29 cellular contexts compared by ENCODE assay signal in the genomic region with DNA sequence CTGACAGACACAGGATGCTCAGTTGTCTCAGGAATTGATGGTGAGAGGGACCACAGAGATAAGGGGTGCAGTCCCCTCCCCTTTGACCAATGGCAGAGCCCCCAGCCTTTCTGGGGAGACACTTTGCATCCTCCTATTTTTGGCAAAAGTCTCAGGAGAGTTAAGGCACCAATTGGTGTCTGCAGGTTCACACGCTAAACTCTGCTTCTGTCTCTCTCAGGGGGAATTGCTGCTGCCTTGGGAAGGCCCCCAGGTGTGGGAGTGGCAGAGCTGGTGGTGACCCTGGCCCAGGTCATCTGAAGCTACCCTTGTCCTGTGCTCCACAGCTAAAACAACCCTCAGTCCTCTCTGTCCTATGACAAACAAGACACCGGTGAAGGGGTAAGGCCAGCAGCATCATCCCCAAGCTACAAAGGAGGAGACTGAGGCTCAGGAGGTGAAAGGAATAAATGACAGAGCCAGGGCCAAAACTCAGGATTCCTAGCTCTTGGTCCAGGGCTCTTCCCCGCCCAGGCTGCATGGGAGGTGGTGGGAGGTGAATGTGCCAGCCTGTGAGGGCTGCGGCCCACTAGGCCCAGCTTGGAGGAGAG. TPM values are rescaled to one million over a fixed set of nuclear protein-coding genes. Genes with fewer than 3 reads are reported as not detected.
A peak's percentile ranks its signal among the peaks of the same experiment; 100 is the strongest.
DNase-seq lines count a peak whose midpoint lies in the region; ATAC-seq and TF ChIP-seq lines count a peak whose summit lies in the region.
"Had no signal": no experiment of that assay in that cellular context is flagged by ENCODE, and none has a peak within 500 bp of the region (broad histone marks: within the 10 kb centered on the region; RNA-seq: fewer than 3 reads in every experiment).

No MANE protein-coding gene starts in this region.

- H4K8ac ChIP-seq in neuronal stem cell (ENCODE audit: low read depth, low read length), result no peak overlapping the region

- no peak overlapping the region for H2AFZ ChIP-seq in neuronal stem cell (ENCODE audit: low read length)

- no peak overlapping the region for H3K18ac ChIP-seq in neuronal stem cell (ENCODE audit: low read length)

- H3K27me3 ChIP-seq in heart left ventricle (peaks cover 0 to 10% (median 0%) of the 10 kb centered on the region in 9 donors), neuronal stem cell (ENCODE audit: control insufficient read depth in 3 of 3, insufficient read depth in 3 of 3, low read depth in 1 of 3, low read length in 3 of 3) (peaks cover 0 to 35% (median 5%) of the 10 kb centered on the region in 3 experiments)
- H3K27me3 ChIP-seq: BLaER1 treated with 17β-estradiol and CSF1 and Interleukin-3, amounts not matched to agents 10 nM and 100 nM had no signal

- no peaks in the 10 kb centered on the region for H3K4me1 Mint-ChIP-seq in chondrocyte (ENCODE audit: low read depth)

- H3K4me1 ChIP-seq in heart left ventricle (peaks cover 0 to 10% (median 0%) of the 10 kb centered on the region in 12 donors), neuronal stem cell (ENCODE audit: control insufficient read depth in 2 of 2, insufficient read depth in 1 of 2, low read depth in 1 of 2, low read length in 2 of 2) (no peaks in the 10 kb centered on the region)
- H3K4me1 ChIP-seq: A549, HAP-1, SJSA1 had no signal

- peak overlapping the region; percentile 55 for H3K23ac ChIP-seq in neuronal stem cell (ENCODE audit: low read depth, low read length, poor library complexity)

- no peaks in the 10 kb centered on the region for H3K79me1 ChIP-seq in neuronal stem cell (ENCODE audit: low read depth, low read length)

- H3K4me3 ChIP-seq in heart left ventricle (no peak overlapping the region), neuronal stem cell (ENCODE audit: low read length in 2 of 2) (no peak overlapping the region)
- H3K4me3 ChIP-seq: A549; BLaER1 treated with 17β-estradiol and CSF1 and Interleukin-3, amounts not matched to agents 10 nM and 100 nM; HAP-1; SJSA1 had no signal

- no peak for ATAC-seq in Right ventricle myocardium inferior
- ATAC-seq in heart left ventricle, result no peak
- no peak for ATAC-seq in GM18519 (IDR thresholded peaks at IDR 0.05; ENCODE audit: low FRiP score, unreplicated experiment)
- ATAC-seq: PC-3 had no signal

- H2BK120ac ChIP-seq in neuronal stem cell (ENCODE audit: low read depth, low read length), result no peak overlapping the region

- no peak overlapping the region for H2AK5ac ChIP-seq in neuronal stem cell (ENCODE audit: low read depth, low read length)

- no peak overlapping the region for H3K14ac ChIP-seq in neuronal stem cell (ENCODE audit: low read length)

- H2BK5ac ChIP-seq in neuronal stem cell (ENCODE audit: low read length), result no peak overlapping the region

- H4K91ac ChIP-seq in neuronal stem cell (ENCODE audit: low read depth, low read length, poor library complexity), result no peak overlapping the region

- no peak overlapping the region for H2BK12ac ChIP-seq in neuronal stem cell (ENCODE audit: low read length)

- H2BK15ac ChIP-seq in neuronal stem cell (ENCODE audit: low read length), result no peak overlapping the region

- H3K4ac ChIP-seq in neuronal stem cell (ENCODE audit: low read length), result no peak overlapping the region

- no peak overlapping the region for H3K9ac ChIP-seq in neuronal stem cell (ENCODE audit: low read depth, low read length, poor library complexity)
- H3K9ac ChIP-seq: BLaER1 treated with 17β-estradiol and CSF1 and Interleukin-3, amounts not matched to agents 10 nM and 100 nM had no signal

- peaks cover 5% of the 10 kb centered on the region for H3K36me3 Mint-ChIP-seq in chondrocyte (ENCODE audit: low read depth)
- H3K36me3 Mint-ChIP-seq: IgD-negative memory B cell had no signal

- peak; percentile 11 for DNase-seq in Right ventricle myocardium inferior (ENCODE audit: missing footprints)
- DNase-seq in heart left ventricle, result no peak
- peak; percentile 47 for DNase-seq in chondrocyte (ENCODE audit: low spot score)
- DNase-seq in neuronal stem cell (ENCODE audit: low spot score), result no peak
- no peak for DNase-seq in putamen (ENCODE audit: low spot score)
- no peak for DNase-seq in NCI-H2171 (lab: John Stamatoyannopoulos, UW)
- DNase-seq: AML-193; CD4-positive, alpha-beta T cell; DMS53; GOT3; HFFc6; NCI-H1092; NCI-H1436; NCI-H187; NCI-H2081 treated with DMSO at 0.1 percent for 48 hours; NCI-H2171 treated with DMSO at 0.1 percent for 48 hours; NCI-H345; NCI-H524; NCI-H748 treated with DMSO at 0.1 percent for 48 hours; PC-3; Right ventricle myocardium superior had no signal

- H3K36me3 ChIP-seq in heart left ventricle (no peaks in the 10 kb centered on the region), neuronal stem cell (replicated peaks in 1 of 2; ENCODE audit: control insufficient read depth in 2 of 2, insufficient read depth in 2 of 2, low read length in 2 of 2) (no peaks in the 10 kb centered on the region)
- H3K36me3 ChIP-seq: BLaER1 treated with 17β-estradiol and CSF1 and Interleukin-3, amounts not matched to agents 10 nM and 100 nM; HAP-1; SJSA1 had no signal

- no peak overlapping the region for H3K4me2 ChIP-seq in neuronal stem cell (ENCODE audit: insufficient read depth, low read length, poor library complexity, severe bottlenecking)
- H3K4me2 ChIP-seq: A549 had no signal

- H3K9me3 ChIP-seq in heart left ventricle (no peaks in the 10 kb centered on the region), neuronal stem cell (replicated peaks in 1 of 2; ENCODE audit: control insufficient read depth in 2 of 2, insufficient read depth in 1 of 2, low read depth in 1 of 2, low read length in 2 of 2) (no peaks in the 10 kb centered on the region)
- H3K9me3 ChIP-seq: A549; BLaER1 treated with 17β-estradiol and CSF1 and Interleukin-3, amounts not matched to agents 10 nM and 100 nM; HAP-1; SJSA1 had no signal

- peaks cover 26% of the 10 kb centered on the region for H3K27me3 Mint-ChIP-seq in chondrocyte (ENCODE audit: low read depth)

- intact Hi-C loops in Right ventricle myocardium inferior (cut with DNase I), result no loop called here
- intact Hi-C loops in heart left ventricle (cut with DNase I), result loop anchor here in 7 of 10 donors (5.0 to 10.0 kb wide), 4 partner anchors 104 to 576 kb away; no protein-coding TSS in a partner anchor

- H3K4me3 Mint-ChIP-seq in chondrocyte (ENCODE audit: unreplicated experiment), result no peak overlapping the region
- H3K4me3 Mint-ChIP-seq: CD4-positive, alpha-beta T cell; HFFc6; IgD-negative memory B cell had no signal

- no peak for TF ChIP-seq POLR2A in heart left ventricle (IDR thresholded peaks at IDR 0.05)

- TF ChIP-seq CTCF in heart left ventricle (IDR thresholded peaks at IDR 0.05), result no peak
- TF ChIP-seq CTCF in chondrocyte (IDR thresholded peaks at IDR 0.05), result no peak

- H3K27ac ChIP-seq in heart left ventricle, result no peak overlapping the region
- no peak overlapping the region for H3K27ac ChIP-seq in neuronal stem cell (replicated peaks; ENCODE audit: low read length)
- H3K27ac ChIP-seq: A549; BLaER1 treated with 17β-estradiol and CSF1 and Interleukin-3, amounts not matched to agents 10 nM and 100 nM; SJSA1 had no signal

- no peak overlapping the region for H3K27ac Mint-ChIP-seq in chondrocyte (ENCODE audit: unreplicated experiment)
- H3K27ac Mint-ChIP-seq: CD4-positive, alpha-beta T cell; HFFc6; IgD-negative memory B cell had no signal

- 79 to 87% (median 83%) methylated on average over 4 of the region's 4 CpGs for WGBS in heart left ventricle, 4 donors
- no CpG with 5 or more reads among the region's 4 CpGs for WGBS in neuronal stem cell (ENCODE audit: extremely low coverage in 2 of 2, insufficient read length in 2 of 2, insufficient replicate concordance in 1 of 2), 2 donors

- no peaks in the 10 kb centered on the region for H3K9me3 Mint-ChIP-seq in chondrocyte (ENCODE audit: low read depth)
- H3K9me3 Mint-ChIP-seq: CD4-positive, alpha-beta T cell; HFFc6; IgD-negative memory B cell had no signal

RNA-seq across cellular contexts. Expression of a gene that starts 20.3 kb away (rescaled TPM):
- total RNA-seq in Right ventricle myocardium inferior (5.4 TPM), heart left ventricle (1 to 10 TPM; 1.5 to 7.4 (median 5.8) TPM), chondrocyte (17.4 to 28.1 TPM (median 20.3 TPM) in 3 replicates)
- polyA plus RNA-seq in heart left ventricle, result 1 to 10 TPM; 3.0 to 5.2 TPM
- 5.8 TPM for polyA plus RNA-seq in neuronal stem cell (2013, experiment 1 of 2)
- 5.3 TPM for polyA plus RNA-seq in neuronal stem cell (2013, experiment 2 of 2)

RNA-seq across cellular contexts. Expression of a gene that starts 30.1 kb away (rescaled TPM):
- total RNA-seq in Right ventricle myocardium inferior, result 54.9 TPM
- 10 to 100 TPM; 45.8 to 79.2 (median 63.2) TPM for total RNA-seq in heart left ventricle
- 10 to 100 TPM; 43.8 to 64.5 TPM for polyA plus RNA-seq in heart left ventricle
- total RNA-seq in chondrocyte, result 23.9 to 25.4 TPM (median 24.8 TPM) in 3 replicates
- polyA plus RNA-seq in neuronal stem cell (2013, experiment 1 of 2), result 80.5 TPM
- polyA plus RNA-seq in neuronal stem cell (2013, experiment 2 of 2), result 84.1 TPM

RNA-seq across cellular contexts. Expression of a gene that starts 30.2 kb away (rescaled TPM):
- 0.30 TPM for total RNA-seq in Right ventricle myocardium inferior
- total RNA-seq in heart left ventricle, result under 1 TPM in 7 of 9 donors, not detected in 2; 0.22 to 0.44 (median 0.35) TPM
- polyA plus RNA-seq in heart left ventricle, result under 1 TPM; 0.17 to 0.23 TPM
- 0.35 to 0.65 TPM in 2 of 3 replicates, not detected in the other for total RNA-seq in chondrocyte
- 0.17 TPM for polyA plus RNA-seq in neuronal stem cell (2013, experiment 1 of 2)
- polyA plus RNA-seq in neuronal stem cell (2013, experiment 2 of 2), result 0.32 TPM
- total RNA-seq: Daoy, G401, SJSA1 had no signal

RNA-seq across cellular contexts. Expression of a gene that starts 39.8 kb away (rescaled TPM):
- 27.0 TPM for total RNA-seq in Right ventricle myocardium inferior
- total RNA-seq in heart left ventricle, result 10 to 100 TPM; 29.4 to 42.9 (median 33.9) TPM
- polyA plus RNA-seq in heart left ventricle, result 10 to 100 TPM; 17.5 to 58.5 TPM
- total RNA-seq in chondrocyte, result 14.9 to 32.9 TPM (median 15.7 TPM) in 3 replicates
- 37.2 TPM for polyA plus RNA-seq in neuronal stem cell (2013, experiment 1 of 2)
- 36.3 TPM for polyA plus RNA-seq in neuronal stem cell (2013, experiment 2 of 2)

RNA-seq across cellular contexts. Expression of a gene that starts 49.7 kb away (rescaled TPM):
- total RNA-seq in Right ventricle myocardium inferior, result 0.19 TPM
- under 1 TPM in 7 of 9 donors, not detected in 2; 0.12 to 0.88 (median 0.32) TPM for total RNA-seq in heart left ventricle
- polyA plus RNA-seq in heart left ventricle, result 1 to 10 TPM in 1 of 2 donors, under 1 TPM in 1; 0.19 to 2.5 TPM
- total RNA-seq in chondrocyte, result 0.05 to 0.15 TPM (median 0.08 TPM) in 3 replicates
- 0.24 TPM for polyA plus RNA-seq in neuronal stem cell (2013, experiment 1 of 2)
- 0.26 TPM for polyA plus RNA-seq in neuronal stem cell (2013, experiment 2 of 2)
- total RNA-seq: SJSA1 had no signal
- polyA plus RNA-seq: IgD-negative memory B cell had no signal

Comparison
In these comparisons a context has a peak if more than half of its experiments do, and no peak if none do; other contexts are left out.
1. DNase-seq: peak in Right ventricle myocardium inferior (single experiment) and chondrocyte (single experiment); none in heart left ventricle (0 of 5), neuronal stem cell (single experiment), putamen (single experiment) and NCI-H2171 (single experiment).